8 cellular contexts compared by ENCODE assay signal in the genomic region with DNA sequence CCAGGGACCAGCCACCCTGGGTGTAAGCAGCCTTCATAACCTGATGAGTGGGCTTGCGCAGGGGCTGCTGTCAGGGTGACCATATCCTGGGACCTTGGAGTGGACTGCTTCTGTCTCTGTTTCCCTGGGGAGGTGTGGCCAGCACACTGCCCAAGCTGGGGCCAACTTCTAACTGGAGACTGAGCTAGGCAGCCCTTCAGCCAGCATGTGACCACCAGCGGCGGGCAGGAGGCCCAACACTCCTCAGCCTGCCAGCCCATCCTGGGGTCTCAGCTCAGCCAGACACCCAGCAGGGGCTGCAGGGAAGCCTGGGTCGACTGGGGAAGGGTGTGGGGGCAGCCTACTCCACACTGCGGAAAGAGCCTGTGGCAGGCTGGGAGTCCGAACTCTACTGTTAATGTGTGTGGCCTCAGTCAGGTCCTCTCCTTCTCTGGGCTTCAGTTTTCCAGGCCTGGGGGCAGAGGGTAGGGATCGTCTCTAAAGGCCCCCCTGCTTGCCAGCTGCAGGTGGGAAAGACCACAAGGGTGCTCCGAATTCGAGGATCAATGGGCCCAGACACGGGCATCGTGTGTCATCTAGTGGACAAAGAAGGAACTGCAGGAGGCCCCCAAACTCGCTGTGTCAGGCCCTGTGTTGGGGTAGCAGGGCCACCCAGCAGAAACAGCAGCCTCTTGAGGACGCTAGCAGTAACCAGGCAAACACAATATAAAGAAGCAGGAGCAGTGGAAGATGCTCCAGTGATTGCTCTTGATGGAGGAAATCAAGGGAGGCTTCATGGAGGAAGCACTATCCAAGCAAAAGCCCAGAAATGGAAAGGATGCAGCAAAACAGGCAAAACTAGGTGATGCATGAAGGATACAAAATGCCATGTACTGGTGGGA. TPM values are rescaled to one million over a fixed set of nuclear protein-coding genes. Genes with fewer than 3 reads are reported as not detected.
A peak's percentile ranks its signal among the peaks of the same experiment; 100 is the strongest.
DNase-seq lines count a peak whose midpoint lies in the region; ATAC-seq and TF ChIP-seq lines count a peak whose summit lies in the region.

No MANE protein-coding gene starts in this region.

- TF ChIP-seq CTCF in glutamatergic neuron (IDR thresholded peaks at IDR 0.05; ENCODE audit: partially characterized antibody, unreplicated experiment), result peak; percentile 100

- H3K4me1 Mint-ChIP-seq in activated T-helper 2 cell treated with anti-CD3 and anti-CD28 coated beads, Interferon-gamma antibody, Interleukin-2, Interleukin-4, amounts not matched to agents 10 μg/mL and 5 μg/mL and 100 μg/mL, durations not matched to agents 14 hours and 24 hours and 36 hours (ENCODE audit: low read depth), result peaks cover 12% of the 10 kb centered on the region
- peaks cover 8% of the 10 kb centered on the region for H3K4me1 Mint-ChIP-seq in glutamatergic neuron (ENCODE audit: low read depth, unreplicated experiment)

- DNase-seq in DMS114 treated with DMSO at 0.1 percent for 48 hours (lab: John Stamatoyannopoulos, UW; ENCODE audit: unreplicated experiment) (peak; percentile 30), SHP77 (lab: John Stamatoyannopoulos, UW) (peak; percentile 29 to 54), glutamatergic neuron (peak; percentile 78), retina (peak; percentile 81)
- peak; percentile 67 for DNase-seq in activated T-helper 2 cell treated with anti-CD3 and anti-CD28 coated beads, Interferon-gamma antibody, Interleukin-2, Interleukin-4, amounts not matched to agents 10 μg/mL and 5 μg/mL and 100 μg/mL, durations not matched to agents 14 hours and 24 hours and 36 hours (ENCODE audit: low spot score)

- H3K4me3 Mint-ChIP-seq in activated T-helper 2 cell treated with anti-CD3 and anti-CD28 coated beads, Interferon-gamma antibody, Interleukin-2, Interleukin-4, amounts not matched to agents 10 μg/mL and 5 μg/mL and 100 μg/mL, durations not matched to agents 14 hours and 24 hours and 36 hours (ENCODE audit: low read depth), result no peak overlapping the region
- no peak overlapping the region for H3K4me3 Mint-ChIP-seq in glutamatergic neuron (ENCODE audit: unreplicated experiment)

- H3K27me3 Mint-ChIP-seq in activated T-helper 2 cell treated with anti-CD3 and anti-CD28 coated beads, Interferon-gamma antibody, Interleukin-2, Interleukin-4, amounts not matched to agents 10 μg/mL and 5 μg/mL and 100 μg/mL, durations not matched to agents 14 hours and 24 hours and 36 hours (ENCODE audit: low read depth), result no peaks in the 10 kb centered on the region
- H3K27me3 Mint-ChIP-seq in glutamatergic neuron (ENCODE audit: unreplicated experiment), result peaks cover 5% of the 10 kb centered on the region

- no peak overlapping the region for H3K27ac Mint-ChIP-seq in activated T-helper 2 cell treated with anti-CD3 and anti-CD28 coated beads, Interferon-gamma antibody, Interleukin-2, Interleukin-4, amounts not matched to agents 10 μg/mL and 5 μg/mL and 100 μg/mL, durations not matched to agents 14 hours and 24 hours and 36 hours
- H3K27ac Mint-ChIP-seq in glutamatergic neuron (ENCODE audit: unreplicated experiment), result no peak overlapping the region

- no peaks in the 10 kb centered on the region for H3K9me3 Mint-ChIP-seq in activated T-helper 2 cell treated with anti-CD3 and anti-CD28 coated beads, Interferon-gamma antibody, Interleukin-2, Interleukin-4, amounts not matched to agents 10 μg/mL and 5 μg/mL and 100 μg/mL, durations not matched to agents 14 hours and 24 hours and 36 hours
- no peaks in the 10 kb centered on the region for H3K9me3 Mint-ChIP-seq in glutamatergic neuron (ENCODE audit: unreplicated experiment)

- intact Hi-C loops in activated T-helper 2 cell treated with anti-CD3 and anti-CD28 coated beads, Interferon-gamma antibody, Interleukin-2, Interleukin-4, amounts not matched to agents 10 μg/mL and 5 μg/mL and 100 μg/mL, durations not matched to agents 14 hours and 24 hours and 36 hours (cut with micrococcal nuclease), result loop anchor here (1.0 to 5.0 kb wide), 2 partner anchors 35 to 225 kb away; no protein-coding TSS in a partner anchor

- ATAC-seq in HG02981 (IDR thresholded peaks at IDR 0.05; ENCODE audit: unreplicated experiment) (peak; percentile 44), HG03039 (IDR thresholded peaks at IDR 0.05; ENCODE audit: unreplicated experiment) (no peak), GM18519 (IDR thresholded peaks at IDR 0.05; ENCODE audit: low FRiP score, unreplicated experiment) (no peak)

- H3K36me3 Mint-ChIP-seq in activated T-helper 2 cell treated with anti-CD3 and anti-CD28 coated beads, Interferon-gamma antibody, Interleukin-2, Interleukin-4, amounts not matched to agents 10 μg/mL and 5 μg/mL and 100 μg/mL, durations not matched to agents 14 hours and 24 hours and 36 hours (ENCODE audit: low read depth), result no peaks in the 10 kb centered on the region
- no peaks in the 10 kb centered on the region for H3K36me3 Mint-ChIP-seq in glutamatergic neuron (ENCODE audit: unreplicated experiment)

RNA-seq across cellular contexts. Expression of gene SEMA3G, which starts 2.0 kb away (rescaled TPM):
- 0.30 and 0.32 TPM in 2 replicates for total RNA-seq in activated T-helper 2 cell treated with anti-CD3 and anti-CD28 coated beads, Interferon-gamma antibody, Interleukin-2, Interleukin-4, amounts not matched to agents 10 μg/mL and 5 μg/mL and 100 μg/mL, durations not matched to agents 14 hours and 24 hours and 36 hours
- 0.59 TPM for total RNA-seq in glutamatergic neuron (ENCODE audit: unreplicated experiment)

RNA-seq across cellular contexts. Expression of gene TNNC1, which starts 7.0 kb away (rescaled TPM):
- total RNA-seq in activated T-helper 2 cell treated with anti-CD3 and anti-CD28 coated beads, Interferon-gamma antibody, Interleukin-2, Interleukin-4, amounts not matched to agents 10 μg/mL and 5 μg/mL and 100 μg/mL, durations not matched to agents 14 hours and 24 hours and 36 hours, result 0.34 and 0.46 TPM in 2 replicates
- total RNA-seq in glutamatergic neuron (ENCODE audit: unreplicated experiment), result 2.7 TPM

RNA-seq across cellular contexts. Expression of gene NISCH, which starts 8.5 kb away (rescaled TPM):
- 70.0 and 73.4 TPM in 2 replicates for total RNA-seq in activated T-helper 2 cell treated with anti-CD3 and anti-CD28 coated beads, Interferon-gamma antibody, Interleukin-2, Interleukin-4, amounts not matched to agents 10 μg/mL and 5 μg/mL and 100 μg/mL, durations not matched to agents 14 hours and 24 hours and 36 hours
- 280 TPM for total RNA-seq in glutamatergic neuron (ENCODE audit: unreplicated experiment)

RNA-seq across cellular contexts. Expression of gene PHF7, which starts 36.4 kb away (rescaled TPM):
- 11.5 and 12.5 TPM in 2 replicates for total RNA-seq in activated T-helper 2 cell treated with anti-CD3 and anti-CD28 coated beads, Interferon-gamma antibody, Interleukin-2, Interleukin-4, amounts not matched to agents 10 μg/mL and 5 μg/mL and 100 μg/mL, durations not matched to agents 14 hours and 24 hours and 36 hours
- 8.9 TPM for total RNA-seq in glutamatergic neuron (ENCODE audit: unreplicated experiment)

RNA-seq across cellular contexts. Expression of gene BAP1, which starts 37.1 kb away (rescaled TPM):
- 106 and 108 TPM in 2 replicates for total RNA-seq in activated T-helper 2 cell treated with anti-CD3 and anti-CD28 coated beads, Interferon-gamma antibody, Interleukin-2, Interleukin-4, amounts not matched to agents 10 μg/mL and 5 μg/mL and 100 μg/mL, durations not matched to agents 14 hours and 24 hours and 36 hours
- total RNA-seq in glutamatergic neuron (ENCODE audit: unreplicated experiment), result 130 TPM

Comparison
In these comparisons a context has a peak if more than half of its experiments do, and no peak if none do; other contexts are left out.
1. DNase-seq: peak in every context shown above with its lines; median percentile 81 in retina; 78 in glutamatergic neuron; 67 in activated T-helper 2 cell treated with anti-CD3 and anti-CD28 coated beads, Interferon-gamma antibody, Interleukin-2, Interleukin-4, amounts not matched to agents 10 μg/mL and 5 μg/mL and 100 μg/mL, durations not matched to agents 14 hours and 24 hours and 36 hours; 42 in SHP77; 30 in DMS114 treated with DMSO at 0.1 percent for 48 hours.